10 cellular contexts compared by ENCODE assay signal in genomic region chr11:11843642-11844041, GRCh38. TPM values are rescaled to one million over a fixed set of nuclear protein-coding genes. Genes with fewer than 3 reads are reported as not detected.
DNase-seq lines count a peak whose midpoint lies in the region; ATAC-seq, FAIRE-seq and TF ChIP-seq lines count a peak whose summit lies in the region.
"Had no signal": no experiment of that assay in that cellular context is flagged by ENCODE, and none has a peak within 500 bp of the region (broad histone marks: within the 10 kb centered on the region; RNA-seq: fewer than 3 reads in every experiment).

No MANE protein-coding gene starts in this region.

- H3K36me3 ChIP-seq in HUES48 (ENCODE audit: control insufficient read depth, insufficient read depth, low read length): no peaks in the 10 kb centered on the region
- H3K36me3 ChIP-seq in astrocyte (ENCODE audit: insufficient read depth, low read length): no peaks in the 10 kb centered on the region
- H3K36me3 ChIP-seq in HepG2 (replicated peaks in 1 of 2; ENCODE audit: control insufficient read depth in 1 of 2, insufficient read depth in 2 of 2, low read length in 2 of 2): no peaks in the 10 kb centered on the region
- H3K36me3 ChIP-seq in thyroid gland: no peaks in the 10 kb centered on the region
- H3K36me3 ChIP-seq in H7 (replicated peaks; ENCODE audit: control insufficient read depth, insufficient read depth, low read length): no peaks in the 10 kb centered on the region

- H4K20me1 ChIP-seq in astrocyte (ENCODE audit: insufficient read depth, low read length): peaks cover 60% of the 10 kb centered on the region
- H4K20me1 ChIP-seq in HepG2 (ENCODE audit: insufficient read depth, low read length): peaks cover 43% of the 10 kb centered on the region

- WGBS in HepG2 (ENCODE audit: low lambda C conversion rate): 9% methylated on average over 2 of the region's 2 CpGs
- 20 to 30% methylated on average over 2 of the region's 2 CpGs for WGBS in thyroid gland, 2 donors

- H3K27ac Mint-ChIP-seq in astrocyte (ENCODE audit: unreplicated experiment): no peak overlapping the region
- H3K27ac Mint-ChIP-seq: T-helper 1 cell treated with Interleukin-12 subunit alpha and Interleukin-12 subunit beta and Interleukin-4 antibody, amounts not matched to agents 30 μg/mL and 1 μg/mL, for 36 hours had no signal

- H2AFZ ChIP-seq in astrocyte (ENCODE audit: low read depth, low read length) (no peak overlapping the region), HepG2 (ENCODE audit: low read length) (no peak overlapping the region)

- intact Hi-C loops in HepG2 (cut with micrococcal nuclease; ENCODE audit: unreplicated experiment): no loop called here
- intact Hi-C loops in thyroid gland (cut with DNase I): no loop called here

- in situ Hi-C loops in HepG2 (cut with HindIII; ENCODE audit: extremely low pct_ligation_motif_present, low pct_unique_long_range_greater_than_20kb): no loop called here

- TF ChIP-seq POLR2A in HepG2 (IDR thresholded peaks at IDR 0.05; ENCODE audit: insufficient read depth in 1 of 2, low read depth in 2 of 2, low read length in 2 of 2): no peak
- TF ChIP-seq POLR2A in thyroid gland (IDR thresholded peaks at IDR 0.05): no peak

- H3K79me2 ChIP-seq in astrocyte (ENCODE audit: insufficient read depth, low read length) (peaks cover 68% of the 10 kb centered on the region), HepG2 (ENCODE audit: insufficient read depth, low read length) (peaks cover 64% of the 10 kb centered on the region)

- H3K27me3 Mint-ChIP-seq in astrocyte (ENCODE audit: low read depth, unreplicated experiment): no peaks in the 10 kb centered on the region

- no peak for DNase-seq in astrocyte (ENCODE audit: low read depth)
- no peak for DNase-seq in HepG2 (ENCODE audit: low spot score)
- DNase-seq in thyroid gland: no peak
- no peak for DNase-seq in cerebellum (ENCODE audit: low spot score)
- no peak for DNase-seq in H7
- DNase-seq in SW480 (ENCODE audit: low spot score): no peak
- DNase-seq: activated gamma-delta T cell treated with Interleukin-2 at 50 U/mL for 16 hours, NCI-H1417 treated with DMSO at 0.1 percent for 48 hours had no signal

- H3K4me3 Mint-ChIP-seq in astrocyte (ENCODE audit: unreplicated experiment): no peak overlapping the region
- H3K4me3 Mint-ChIP-seq: T-helper 1 cell treated with Interleukin-12 subunit alpha and Interleukin-12 subunit beta and Interleukin-4 antibody, amounts not matched to agents 30 μg/mL and 1 μg/mL, for 36 hours had no signal

- H3K4me1 Mint-ChIP-seq in astrocyte (ENCODE audit: low read depth, unreplicated experiment): peaks cover 26% of the 10 kb centered on the region

- H3K27me3 ChIP-seq in HUES48 (ENCODE audit: control insufficient read depth, insufficient read depth, low read length) (no peaks in the 10 kb centered on the region), astrocyte (ENCODE audit: insufficient read depth, low read length) (no peaks in the 10 kb centered on the region), HepG2 (ENCODE audit: control insufficient read depth in 1 of 2, insufficient read depth in 2 of 2, low read length in 2 of 2) (no peaks in the 10 kb centered on the region), thyroid gland (no peaks in the 10 kb centered on the region), H7 (ENCODE audit: control insufficient read depth, insufficient read depth, low read length) (no peaks in the 10 kb centered on the region)

- CTCF ChIA-PET in HepG2 (lab: Yijun Ruan, JAX; ENCODE audit: low intra/inter-chr PET ratio, low total read pairs): no interaction called here

- no peak for ATAC-seq in HepG2

- POLR2A ChIA-PET in HepG2 (lab: Yijun Ruan, JAX): interaction anchor here (0.8 to 1.6 kb wide), 2 partner anchors 23 to 1035 kb away, joined by 3 to 4 read pairs; partner anchors contain the start of gene EIF4G2

- H3K4me3 ChIP-seq in HUES48 (ENCODE audit: low read depth, low read length): peak overlapping the region; percentile 96
- H3K4me3 ChIP-seq in astrocyte (ENCODE audit: insufficient read depth, low read depth, low read length): peak overlapping the region; percentile 88
- peak overlapping the region; percentile 74 to 98 (median 86) for H3K4me3 ChIP-seq in HepG2 (replicated peaks in 1 of 3; ENCODE audit: insufficient read depth in 1 of 3, low read depth in 2 of 3, low read length in 3 of 3)
- no peak overlapping the region for H3K4me3 ChIP-seq in thyroid gland (replicated peaks in 1 of 3)
- H3K4me3 ChIP-seq in H7 (ENCODE audit: insufficient read depth, low read depth, low read length): no peak overlapping the region

- H3K9ac ChIP-seq in HUES48 (ENCODE audit: low read depth, low read length): no peak overlapping the region
- H3K9ac ChIP-seq in astrocyte (ENCODE audit: low read length): peak overlapping the region; percentile 99
- H3K9ac ChIP-seq in HepG2 (ENCODE audit: insufficient read depth, low read depth, low read length): peak overlapping the region; percentile 96

- H3K36me3 Mint-ChIP-seq in astrocyte (ENCODE audit: low read depth, unreplicated experiment): no peaks in the 10 kb centered on the region

- peak overlapping the region; percentile 87 for H3K4me2 ChIP-seq in astrocyte (ENCODE audit: low read length)
- H3K4me2 ChIP-seq in HepG2 (ENCODE audit: low read depth, low read length): peak overlapping the region; percentile 81

- H3K9me3 Mint-ChIP-seq in astrocyte (ENCODE audit: unreplicated experiment): no peaks in the 10 kb centered on the region
- H3K9me3 Mint-ChIP-seq: T-helper 1 cell treated with Interleukin-12 subunit alpha and Interleukin-12 subunit beta and Interleukin-4 antibody, amounts not matched to agents 30 μg/mL and 1 μg/mL, for 36 hours had no signal

- no TSS peak for BruUV-seq in HepG2 (replicated peaks; lab: Mats Ljungman, UMichigan)

- TF ChIP-seq CTCF in astrocyte (IDR thresholded peaks at IDR 0.05; ENCODE audit: insufficient read depth, low read depth, low read length): no peak
- TF ChIP-seq CTCF in HepG2 (CRISPR knock-in tag; IDR thresholded peaks at IDR 0.05): no peak
- no peak for TF ChIP-seq CTCF in thyroid gland (IDR thresholded peaks at IDR 0.05)

- TF ChIP-seq EP300 in HepG2 (IDR thresholded peaks at IDR 0.05; ENCODE audit: low read depth in 2 of 2, low read length in 2 of 2): no peak
- TF ChIP-seq EP300 in HepG2 (CRISPR knock-in tag; IDR thresholded peaks at IDR 0.05; ENCODE audit: borderline replicate concordance): no peak

- H3K9me3 ChIP-seq in HUES48 (ENCODE audit: control insufficient read depth, insufficient read depth, low read length) (no peaks in the 10 kb centered on the region), astrocyte (ENCODE audit: insufficient read depth, low read depth, low read length) (no peaks in the 10 kb centered on the region), HepG2 (ENCODE audit: low read length) (no peaks in the 10 kb centered on the region), thyroid gland (no peaks in the 10 kb centered on the region)

- no peak overlapping the region for H3K27ac ChIP-seq in HUES48 (ENCODE audit: low read depth, low read length)
- H3K27ac ChIP-seq in astrocyte (ENCODE audit: low read depth, low read length): peak overlapping the region; percentile 98
- no peak overlapping the region for H3K27ac ChIP-seq in HepG2 (ENCODE audit: extremely low read length, insufficient read depth, low read length)
- peak overlapping the region; percentile 96 to 99 (median 99) for H3K27ac ChIP-seq in thyroid gland

- FAIRE-seq in astrocyte (lab: Jason Lieb, UNC) (no peak), HepG2 (lab: Jason Lieb, UNC) (no peak)

- TF ChIP-seq RAD21 in HepG2 (CRISPR knock-in tag; IDR thresholded peaks at IDR 0.05): no peak

- H3K4me1 ChIP-seq in HUES48 (ENCODE audit: control insufficient read depth, insufficient read depth, low read length) (peaks cover 38% of the 10 kb centered on the region), astrocyte (ENCODE audit: insufficient read depth, low read length) (peaks cover 13% of the 10 kb centered on the region), HepG2 (ENCODE audit: insufficient read depth, low read length) (peaks cover 42% of the 10 kb centered on the region), thyroid gland (peaks cover 32 to 44% of the 10 kb centered on the region in 2 donors)

TF ChIP-seq in HepG2, 621 proteins besides CTCF, POLR2A, EP300 and RAD21:
- TF ChIP-seq PRPF4 (IDR thresholded peaks at IDR 0.05; ENCODE audit: low read depth, low read length, poor library complexity, severe bottlenecking) (no peak), CBX5 (CRISPR knock-in tag; IDR thresholded peaks at IDR 0.05; ENCODE audit: borderline replicate concordance) (no peak), KAT2B (IDR thresholded peaks at IDR 0.05; ENCODE audit: borderline replicate concordance, low read depth, low read length) (no peak), ZNF446 (CRISPR knock-in tag; IDR thresholded peaks at IDR 0.05) (no peak), ZNF569 (CRISPR knock-in tag; IDR thresholded peaks at IDR 0.05; ENCODE audit: borderline replicate concordance) (no peak), CCAR2 (optimal IDR thresholded peaks at IDR 0.05; ENCODE audit: low read depth, low read length) (no peak)

RNA-seq across cellular contexts. Expression of gene USP47, which starts 1.9 kb away (rescaled TPM):
- total RNA-seq in astrocyte: 49.5 and 53.0 TPM in 2 replicates
- 52.7 and 64.6 TPM in 2 replicates for total RNA-seq in HepG2 (2016; rRNA removed; fragmentation: Illumina TruSeq; extraction: Trizol)
- 3.7 and 4.9 TPM in 2 replicates for total RNA-seq in HepG2 (2016; cell fraction: cytosol; rRNA removed; fragmentation: Illumina TruSeq; extraction: Trizol; ENCODE audit: low read depth)
- total RNA-seq in HepG2 (2016; cell fraction: insoluble cytoplasmic fraction; rRNA removed; fragmentation: Illumina TruSeq; extraction: Trizol): 49.1 and 64.0 TPM in 2 replicates
- 8.6 and 8.7 TPM in 2 replicates for total RNA-seq in HepG2 (2016; cell fraction: membrane; rRNA removed; fragmentation: Illumina TruSeq; extraction: Trizol)
- 72.1 and 75.8 TPM in 2 replicates for total RNA-seq in HepG2 (2016; cell fraction: nucleus; rRNA removed; fragmentation: Illumina TruSeq; extraction: Trizol)
- polyA plus RNA-seq in HepG2 (2011; rRNA removed): 10.6 and 12.2 TPM in 2 replicates
- polyA plus RNA-seq in HepG2 (2011; cell fraction: cytosol; rRNA removed): 5.1 and 8.8 TPM in 2 replicates
- polyA plus RNA-seq in HepG2 (2011; cell fraction: nucleus; rRNA removed): 12.3 and 15.3 TPM in 2 replicates
- 22.9 and 24.4 TPM in 2 replicates for polyA plus RNA-seq in HepG2 (2012)
- 0.53 and 0.69 TPM in 2 replicates for polyA plus RNA-seq in HepG2 (2016; cell fraction: cytosol; fragmentation: Illumina TruSeq; extraction: Trizol; ENCODE audit: low read depth)
- 30.8 and 33.7 TPM in 2 replicates for polyA plus RNA-seq in HepG2 (2016; cell fraction: insoluble cytoplasmic fraction; fragmentation: Illumina TruSeq; extraction: Trizol; ENCODE audit: low read depth)
- polyA plus RNA-seq in HepG2 (2016; cell fraction: membrane; fragmentation: Illumina TruSeq; extraction: Trizol; ENCODE audit: low read depth): 1.9 and 2.6 TPM in 2 replicates
- 44.4 and 45.2 TPM in 2 replicates for polyA plus RNA-seq in HepG2 (2016; cell fraction: nucleus; fragmentation: Illumina TruSeq; extraction: Trizol; ENCODE audit: insufficient read depth, low read depth)
- 23.4 and 26.6 TPM in 2 replicates for polyA minus RNA-seq in HepG2 (2011; rRNA and poly(A)+ RNA removed; ENCODE audit: low replicate concordance)
- polyA minus RNA-seq in HepG2 (2011; cell fraction: cytosol; rRNA and poly(A)+ RNA removed): 12.4 and 17.0 TPM in 2 replicates
- 100 and 119 TPM in 2 replicates for polyA minus RNA-seq in HepG2 (2011; cell fraction: nucleus; rRNA and poly(A)+ RNA removed)
- 100 to 1,000 TPM in 1 of 4 donors, 10 to 100 TPM in 3; 85.2 to 154 (median 94.5) TPM for total RNA-seq in thyroid gland
- 114 TPM for total RNA-seq in cerebellum
- 25.8 and 32.8 TPM in 2 replicates for total RNA-seq in H7 (2014; rRNA removed; shearing (Covaris generic))

Comparison
In these comparisons a context has a peak if more than half of its experiments do, and no peak if none do; other contexts are left out.
1. H3K27ac ChIP-seq: peak in astrocyte (single experiment) and thyroid gland (3 of 3); none in HUES48 (single experiment) and HepG2 (single experiment).
2. H3K4me3 ChIP-seq: peak in HUES48 (single experiment), astrocyte (single experiment) and HepG2 (3 of 3); none in thyroid gland (0 of 3) and H7 (single experiment).